ENCODE assay signal across 1 cellular context in genomic region chr7:47762746-47763062, GRCh38.
A peak's percentile ranks its signal among the peaks of the same experiment; 100 is the strongest.
TF ChIP-seq lines count a peak whose summit lies in the region.

No MANE protein-coding gene starts in this region.

TF ChIP-seq in A549, 52 proteins besides CTCF, POLR2A, EP300 and RAD21 (continued from another document):
- TF ChIP-seq ATOH8 (CRISPR knock-in tag; IDR thresholded peaks at IDR 0.05; ENCODE audit: low read depth) (peak; percentile 41; the same call in 1 of the 2 replicates), ELK1 (IDR thresholded peaks at IDR 0.05; ENCODE audit: low read depth, low read length) (no peak), EHF (CRISPR knock-in tag; IDR thresholded peaks at IDR 0.05) (peak; percentile 43; the same call in 1 of the 2 replicates), MAFK (IDR thresholded peaks at IDR 0.05; ENCODE audit: partially characterized antibody) (no peak), TP53 (CRISPR knock-in tag; IDR thresholded peaks at IDR 0.05) (0 out of 2 replicates have a peak, but pooled peaks have one; percentile 37), FOXS1 (CRISPR knock-in tag; IDR thresholded peaks at IDR 0.05) (no peak)
